ENCODE assay signal across 8 cellular contexts in genomic region chr9:89310486-89311345, GRCh38. TPM values are rescaled to one million over a fixed set of nuclear protein-coding genes. Genes with fewer than 3 reads are reported as not detected.
DNase-seq lines count a peak whose midpoint lies in the region; FAIRE-seq and TF ChIP-seq lines count a peak whose summit lies in the region.

Gene CKS2 (plus strand): TSS chr9:89311195. CDS start chr9:89311293, 98 bp downstream.

- CTCF ChIA-PET in activated naive CD4-positive, alpha-beta T cell treated with anti-CD3 and anti-CD28 coated beads, Interleukin-2, amount 10 ng/mL, durations not matched to agents 7 days and 5 days (lab: Charles Lee): no interaction called here

- no peaks in the 10 kb centered on the region for H3K9me3 ChIP-seq in SK-N-MC (ENCODE audit: low read depth, low read length)
- H3K9me3 ChIP-seq in neuronal stem cell (replicated peaks in 1 of 2; ENCODE audit: control insufficient read depth in 2 of 2, insufficient read depth in 1 of 2, low read depth in 1 of 2, low read length in 2 of 2): no peaks in the 10 kb centered on the region

- no CpG with 5 or more reads among the region's 85 CpGs for WGBS in neuronal stem cell (ENCODE audit: extremely low coverage in 2 of 2, insufficient read length in 2 of 2, insufficient replicate concordance in 1 of 2), 2 donors

- TF ChIP-seq POLR2A in NB4 (IDR thresholded peaks at IDR 0.05; ENCODE audit: extremely low read depth, insufficient read length): peak; percentile 99

- peak within 1 kb of the TSS; percentile 90 for H3K4me3 Mint-ChIP-seq in HFFc6
- H3K4me3 Mint-ChIP-seq in activated naive CD4-positive, alpha-beta T cell treated with anti-CD3 and anti-CD28 coated beads, Interleukin-2, amount 10 ng/mL, durations not matched to agents 7 days and 5 days: peak within 1 kb of the TSS; percentile 90

- H3K27me3 ChIP-seq in neuronal stem cell (ENCODE audit: control insufficient read depth in 3 of 3, insufficient read depth in 3 of 3, low read depth in 1 of 3, low read length in 3 of 3): no peaks in the 10 kb centered on the region

- no peak within 1 kb of the TSS for H2BK120ac ChIP-seq in neuronal stem cell (ENCODE audit: low read depth, low read length)

- H3K79me1 ChIP-seq in neuronal stem cell (ENCODE audit: low read depth, low read length): peaks cover 2% of the 10 kb centered on the region

- peak; percentile 99 for FAIRE-seq in frontal cortex (lab: Jason Lieb, UNC)

- peak within 1 kb of the TSS; percentile 55 for H2BK15ac ChIP-seq in neuronal stem cell (ENCODE audit: low read length)

- H3K23ac ChIP-seq in neuronal stem cell (ENCODE audit: low read depth, low read length, poor library complexity): peak within 1 kb of the TSS; percentile 99

- H2AK5ac ChIP-seq in neuronal stem cell (ENCODE audit: low read depth, low read length): peak within 1 kb of the TSS; percentile 98

- peak within 1 kb of the TSS; percentile 89 for H3K4ac ChIP-seq in neuronal stem cell (ENCODE audit: low read length)

- H2AFZ ChIP-seq in neuronal stem cell (ENCODE audit: low read length): peak within 1 kb of the TSS; percentile 82

- peak within 1 kb of the TSS; percentile 95 for H2BK5ac ChIP-seq in neuronal stem cell (ENCODE audit: low read length)

- H4K91ac ChIP-seq in neuronal stem cell (ENCODE audit: low read depth, low read length, poor library complexity): no peak within 1 kb of the TSS

- peak within 1 kb of the TSS; percentile 66 for H3K4me2 ChIP-seq in neuronal stem cell (ENCODE audit: insufficient read depth, low read length, poor library complexity, severe bottlenecking)

- H3K14ac ChIP-seq in neuronal stem cell (ENCODE audit: low read length): peak within 1 kb of the TSS; percentile 82

- H2BK12ac ChIP-seq in neuronal stem cell (ENCODE audit: low read length): no peak within 1 kb of the TSS

- H3K9me3 Mint-ChIP-seq in HFFc6: no peaks in the 10 kb centered on the region
- H3K9me3 Mint-ChIP-seq in activated naive CD4-positive, alpha-beta T cell treated with anti-CD3 and anti-CD28 coated beads, Interleukin-2, amount 10 ng/mL, durations not matched to agents 7 days and 5 days: no peaks in the 10 kb centered on the region

- peaks cover 6% of the 10 kb centered on the region for H3K27me3 Mint-ChIP-seq in HFFc6 (ENCODE audit: insufficient read depth)
- H3K27me3 Mint-ChIP-seq in activated naive CD4-positive, alpha-beta T cell treated with anti-CD3 and anti-CD28 coated beads, Interleukin-2, amount 10 ng/mL, durations not matched to agents 7 days and 5 days: no peaks in the 10 kb centered on the region

- H3K4me3 ChIP-seq in NB4 (ENCODE audit: low read depth, low read length) (peak within 1 kb of the TSS; percentile 94), SK-N-MC (peak within 1 kb of the TSS; percentile 95), neuronal stem cell (ENCODE audit: low read length in 2 of 2) (peak within 1 kb of the TSS; percentile 92 to 98)

- TF ChIP-seq CTCF in HFFc6 (IDR thresholded peaks at IDR 0.05): peak; percentile 22; the same call in 1 of the 2 replicates
- TF ChIP-seq CTCF in NB4 (IDR thresholded peaks at IDR 0.05; ENCODE audit: low read depth, low read length): no peak
- no peak for TF ChIP-seq CTCF in subcutaneous adipose tissue (IDR thresholded peaks at IDR 0.05; ENCODE audit: low read depth)

- peak within 1 kb of the TSS; percentile 97 for H3K18ac ChIP-seq in neuronal stem cell (ENCODE audit: low read length)

- H3K36me3 Mint-ChIP-seq in HFFc6 (ENCODE audit: low read depth): peaks cover 18% of the 10 kb centered on the region; the same call in 1 of the 2 replicates
- peaks cover 42% of the 10 kb centered on the region for H3K36me3 Mint-ChIP-seq in activated naive CD4-positive, alpha-beta T cell treated with anti-CD3 and anti-CD28 coated beads, Interleukin-2, amount 10 ng/mL, durations not matched to agents 7 days and 5 days

- no peak within 1 kb of the TSS for H4K8ac ChIP-seq in neuronal stem cell (ENCODE audit: low read depth, low read length)

- H3K4me1 ChIP-seq in neuronal stem cell (ENCODE audit: control insufficient read depth in 2 of 2, insufficient read depth in 1 of 2, low read depth in 1 of 2, low read length in 2 of 2): peaks cover 3 to 11% of the 10 kb centered on the region in 2 donors

- H3K27ac Mint-ChIP-seq in HFFc6: peak within 1 kb of the TSS; percentile 99
- peak within 1 kb of the TSS; percentile 99 for H3K27ac Mint-ChIP-seq in activated naive CD4-positive, alpha-beta T cell treated with anti-CD3 and anti-CD28 coated beads, Interleukin-2, amount 10 ng/mL, durations not matched to agents 7 days and 5 days

- peak; percentile 97 for DNase-seq in GM04503 (ENCODE audit: low read depth)
- peak; percentile 100 for DNase-seq in HFFc6
- DNase-seq in NB4 (ENCODE audit: low read depth): peak; percentile 100
- peak; percentile 99 for DNase-seq in SK-N-MC (ENCODE audit: low read depth, low spot score)
- DNase-seq in activated naive CD4-positive, alpha-beta T cell treated with anti-CD3 and anti-CD28 coated beads, Interleukin-2, amount 10 ng/mL, durations not matched to agents 7 days and 5 days: peak; percentile 100
- peak; percentile 98 for DNase-seq in frontal cortex (ENCODE audit: low spot score in 2 of 2)
- DNase-seq in neuronal stem cell (ENCODE audit: low spot score): peak; percentile 100

- H3K4me1 Mint-ChIP-seq in HFFc6 (ENCODE audit: low read depth): peaks cover 36% of the 10 kb centered on the region
- H3K4me1 Mint-ChIP-seq in activated naive CD4-positive, alpha-beta T cell treated with anti-CD3 and anti-CD28 coated beads, Interleukin-2, amount 10 ng/mL, durations not matched to agents 7 days and 5 days: peaks cover 51% of the 10 kb centered on the region

- peak within 1 kb of the TSS; percentile 98 for H3K27ac ChIP-seq in SK-N-MC
- H3K27ac ChIP-seq in neuronal stem cell (replicated peaks; ENCODE audit: low read length): peak within 1 kb of the TSS; percentile 92

- peaks cover 36% of the 10 kb centered on the region for H3K36me3 ChIP-seq in SK-N-MC (ENCODE audit: insufficient read depth, low read length)
- H3K36me3 ChIP-seq in neuronal stem cell (replicated peaks in 1 of 2; ENCODE audit: control insufficient read depth in 2 of 2, insufficient read depth in 2 of 2, low read length in 2 of 2): peaks cover 6 to 53% of the 10 kb centered on the region in 2 donors

- H3K9ac ChIP-seq in SK-N-MC (ENCODE audit: insufficient read length): peak within 1 kb of the TSS; percentile 99
- H3K9ac ChIP-seq in neuronal stem cell (ENCODE audit: low read depth, low read length, poor library complexity): peak within 1 kb of the TSS; percentile 96

RNA-seq across cellular contexts. Expression of gene CKS2, which starts in this region (rescaled TPM):
- total RNA-seq in HFFc6 (2021; fragmentation: NEBNext Ultra II Directional; extraction: Animal tissue kit (Norgen Biotek cat#: 25700)): 100 to 1,000 TPM in 5 of 6 experiments, 10 to 100 TPM in 1; 65.7 to 135 (median 123) TPM
- total RNA-seq in frontal cortex: 25.7 TPM
- polyA plus RNA-seq in neuronal stem cell (2013, experiment 1 of 2): 325 TPM
- 323 TPM for polyA plus RNA-seq in neuronal stem cell (2013, experiment 2 of 2)
- 10 to 100 TPM in 3 of 4 donors, 1 to 10 TPM in 1; 2.3 to 31.8 (median 22.0) TPM for total RNA-seq in subcutaneous adipose tissue

Comparison
In these comparisons a context has a peak if more than half of its experiments do, and no peak if none do; other contexts are left out.
1. Peak in every context shown above with its lines: DNase-seq, H3K4me3 ChIP-seq and H3K27ac ChIP-seq.